Comparison of ENCODE assay signal across 7 cellular contexts in genomic region chr7:75156913-75157399, GRCh38.
A peak's percentile ranks its signal among the peaks of the same experiment; 100 is the strongest.
DNase-seq lines count a peak whose midpoint lies in the region; ATAC-seq and TF ChIP-seq lines count a peak whose summit lies in the region.
"Not testable (repeated sequence)": the region's sequence is repeated elsewhere in the genome, so short reads cannot be mapped to it uniquely, and the experiment has no call there.

No MANE protein-coding gene starts in this region.

- H3K18ac ChIP-seq in mesenchymal stem cell (ENCODE audit: low read depth in 1 of 2, low read length in 2 of 2), result peak overlapping the region in 1 of 2 experiments; percentile 80

- not testable (repeated sequence) for H3K23ac ChIP-seq in mesenchymal stem cell (ENCODE audit: low read length in 2 of 2)

- peak overlapping the region; percentile 83 for H3K27ac ChIP-seq in PC-9
- not testable (repeated sequence) for H3K27ac ChIP-seq in effector memory CD4-positive, alpha-beta T cell (ENCODE audit: insufficient read depth, low read length, poor library complexity, severe bottlenecking); mesenchymal stem cell (ENCODE audit: low read length, poor library complexity, severe bottlenecking)

- not testable (repeated sequence) for H3K9ac ChIP-seq in mesenchymal stem cell (ENCODE audit: low read length)

- not testable (repeated sequence) for H2AK5ac ChIP-seq in mesenchymal stem cell (ENCODE audit: low read length, severe bottlenecking)

- H3K4me2 ChIP-seq in PC-9 (peak overlapping the region; percentile 73; the same call in 1 of the 2 replicates), mesenchymal stem cell (ENCODE audit: low read length, poor library complexity, severe bottlenecking) (peak overlapping the region; percentile 39)

- not testable (repeated sequence) for H2BK120ac ChIP-seq in mesenchymal stem cell (ENCODE audit: low read depth, low read length)

- not testable (repeated sequence) for H4K8ac ChIP-seq in mesenchymal stem cell (ENCODE audit: low read length)

- ATAC-seq in GM19324 (IDR thresholded peaks at IDR 0.05; ENCODE audit: low FRiP score, unreplicated experiment) (peak; percentile 91), HG02885 (IDR thresholded peaks at IDR 0.05; ENCODE audit: poor library complexity, unreplicated experiment) (peak; percentile 93)

- not testable (repeated sequence) for TF ChIP-seq CTCF in PC-9 (conservative IDR thresholded peaks at IDR 0.05)

- not testable (repeated sequence) for H3F3A ChIP-seq in PC-9 (ENCODE audit: insufficient read depth, low read depth)

- H3K4me3 ChIP-seq in PC-9 (peak overlapping the region; percentile 55; the same call in 1 of the 2 replicates), mesenchymal stem cell (ENCODE audit: insufficient read depth in 1 of 2, low read depth in 1 of 2, low read length in 2 of 2) (peak overlapping the region; percentile 54 to 67)
- H3K4me3 ChIP-seq in effector memory CD4-positive, alpha-beta T cell (ENCODE audit: insufficient read depth, low read depth, low read length, poor library complexity, severe bottlenecking), result not testable (repeated sequence)

- not testable (repeated sequence) for H2BK5ac ChIP-seq in mesenchymal stem cell (ENCODE audit: low read depth, low read length, poor library complexity, severe bottlenecking)

- H3K79me1 ChIP-seq in mesenchymal stem cell (replicated peaks; ENCODE audit: low read length, poor library complexity, severe bottlenecking), result not testable (repeated sequence)

- H3K4me1 ChIP-seq in PC-9 (replicated peaks; ENCODE audit: insufficient read depth); effector memory CD4-positive, alpha-beta T cell (ENCODE audit: control insufficient read depth, insufficient read depth, low read length, poor library complexity, severe bottlenecking); mesenchymal stem cell (ENCODE audit: control insufficient read depth, insufficient read depth, low read depth, low read length): not testable (repeated sequence)

- intact Hi-C loops in PC-9 (cut with micrococcal nuclease; ENCODE audit: unreplicated experiment), result not testable (repeated sequence)

- not testable (repeated sequence) for H3K79me2 ChIP-seq in PC-9 (ENCODE audit: low read depth)

- not testable (repeated sequence) for H3K36me3 ChIP-seq in PC-9 (ENCODE audit: low read depth); effector memory CD4-positive, alpha-beta T cell (ENCODE audit: control insufficient read depth, insufficient read depth, low read length); mesenchymal stem cell (ENCODE audit: control insufficient read depth in 1 of 2, insufficient read depth in 2 of 2, low read depth in 1 of 2, low read length in 2 of 2)

- POLR2A ChIA-PET in PC-9 (lab: Charles Lee; ENCODE audit: unreplicated experiment), result not testable (repeated sequence)

- H4K20me1 ChIP-seq in PC-9 (ENCODE audit: insufficient read depth), result not testable (repeated sequence)

- CTCF ChIA-PET in PC-9 (lab: Charles Lee), result not testable (repeated sequence)

- H3K4ac ChIP-seq in mesenchymal stem cell (ENCODE audit: low read depth in 1 of 2, low read length in 2 of 2), result not testable (repeated sequence)

- DNase-seq in PC-9 (peak in 1 of 2 experiments; percentile 98), activated T-cell treated with anti-CD3 and anti-CD28 coated beads for 4 hours (peak; percentile 93)
- peak; percentile 87 to 92 (median 89) for DNase-seq in effector memory CD4-positive, alpha-beta T cell
- DNase-seq in mesenchymal stem cell, result not testable (repeated sequence)
- peak; percentile 91 for DNase-seq in stimulated activated CD4-positive, alpha-beta T cell treated with anti-CD3 and anti-CD28 coated beads, Interleukin-1b, Interleukin-23, amount 100 ng/mL, for 48 hours

- BruUV-seq in PC-9 (replicated peaks; lab: Mats Ljungman, UMichigan), result not testable (repeated sequence)

- WGBS in mesenchymal stem cell, result no CpG with 5 or more reads among the region's 52 CpGs

- not testable (repeated sequence) for H2AFZ ChIP-seq in PC-9; mesenchymal stem cell (ENCODE audit: low read depth, low read length)

- H4K91ac ChIP-seq in mesenchymal stem cell (ENCODE audit: low read length), result not testable (repeated sequence)

- not testable (repeated sequence) for H3K14ac ChIP-seq in mesenchymal stem cell (ENCODE audit: low read length in 2 of 2)

- H3K9me3 ChIP-seq in PC-9 (ENCODE audit: insufficient read depth, low read depth); effector memory CD4-positive, alpha-beta T cell (ENCODE audit: control insufficient read depth, low read length); mesenchymal stem cell (ENCODE audit: control insufficient read depth, low read length): not testable (repeated sequence)

- not testable (repeated sequence) for H2BK15ac ChIP-seq in mesenchymal stem cell (ENCODE audit: low read depth, poor library complexity, severe bottlenecking)

- not testable (repeated sequence) for H2BK12ac ChIP-seq in mesenchymal stem cell (ENCODE audit: low read length in 2 of 2)

- H3K9me2 ChIP-seq in PC-9 (ENCODE audit: insufficient read depth), result not testable (repeated sequence)

- not testable (repeated sequence) for H3K27me3 ChIP-seq in PC-9 (ENCODE audit: insufficient read depth, low read depth); effector memory CD4-positive, alpha-beta T cell (replicated peaks; ENCODE audit: control insufficient read depth, insufficient read depth, low read length, poor library complexity, severe bottlenecking); mesenchymal stem cell (ENCODE audit: control insufficient read depth in 1 of 2, insufficient read depth in 1 of 2, low read length in 2 of 2)
